17 cellular contexts compared by ENCODE assay signal in the genomic region with DNA sequence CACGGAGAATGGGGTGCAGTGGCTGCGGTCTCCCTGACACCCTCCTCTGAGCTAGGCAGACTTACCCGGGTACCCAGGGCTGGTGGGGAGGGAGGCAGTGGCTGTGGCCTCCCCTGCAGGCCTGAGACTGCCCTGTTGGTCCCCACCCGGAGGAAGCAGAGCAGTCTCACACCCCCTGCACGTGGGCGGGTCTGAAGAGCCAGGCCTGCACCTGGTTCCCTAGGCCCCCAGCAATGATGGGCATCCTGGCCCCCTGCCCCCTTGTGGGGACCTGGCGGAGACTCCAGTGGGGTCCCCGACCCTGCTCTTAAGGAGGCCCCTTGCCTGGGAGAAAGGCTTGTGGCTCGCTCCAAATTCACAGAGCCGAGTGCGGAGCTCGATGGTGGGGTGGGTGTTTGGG. TPM values are rescaled to one million over a fixed set of nuclear protein-coding genes. Genes with fewer than 3 reads are reported as not detected.
DNase-seq lines count a peak whose midpoint lies in the region; ATAC-seq, FAIRE-seq and TF ChIP-seq lines count a peak whose summit lies in the region.
"Had no signal": no experiment of that assay in that cellular context is flagged by ENCODE, and none has a peak within 500 bp of the region (broad histone marks: within the 10 kb centered on the region; RNA-seq: fewer than 3 reads in every experiment).

No MANE protein-coding gene starts in this region.

- H3K23ac ChIP-seq in H1 (ENCODE audit: insufficient read length): no peak overlapping the region

- no peak overlapping the region for H3K4ac ChIP-seq in H1 (replicated peaks; ENCODE audit: insufficient read length, low read depth, low read length)

- H2AFZ ChIP-seq in H1 (ENCODE audit: low read length): no peak overlapping the region

- no peak overlapping the region for H3K4me2 ChIP-seq in H1 (ENCODE audit: insufficient read depth in 1 of 2, low read depth in 2 of 2, low read length in 2 of 2)
- H3K4me2 ChIP-seq: A549; BLaER1 treated with 17β-estradiol and CSF1 and Interleukin-3, amounts not matched to agents 10 nM and 100 nM had no signal

- no peak overlapping the region for H2BK20ac ChIP-seq in H1 (ENCODE audit: low read length)

- POLR2A ChIA-PET in HEK293 (lab: Yijun Ruan, JAX) (no interaction called here), H1 (lab: Charles Lee; ENCODE audit: partially characterized antibody) (interaction anchor here (0.6 to 2.1 kb wide), 4 partner anchors 13 to 551 kb away, joined by 4 to 7 read pairs (median 4); partner anchors contain the start of genes PARVG and PNPLA3)

- H4K91ac ChIP-seq in H1 (replicated peaks; ENCODE audit: insufficient read length, low read length): peak overlapping the region; percentile 83

- peak overlapping the region; percentile 59 for H4K8ac ChIP-seq in H1 (ENCODE audit: extremely low read depth, insufficient read depth, low read length)

- DNase-seq in Right ventricle myocardium inferior (ENCODE audit: missing footprints) (peak; percentile 40), left cardiac atrium (no peak), H1 (ENCODE audit: low read depth in 1 of 2, low spot score in 2 of 2) (no peak), NK-92 (lab: John Stamatoyannopoulos, UW; ENCODE audit: unreplicated experiment) (no peak)
- DNase-seq in activated naive CD4-positive, alpha-beta T cell (lab: John Stamatoyannopoulos, UW): no peak
- DNase-seq: Calu3; CD8-positive, alpha-beta T cell; DMS79 treated with DMSO at 0.1 percent for 48 hours had no signal

- no peak for FAIRE-seq in H1 (lab: Jason Lieb, UNC)
- FAIRE-seq: A549, GM12878, GM19239, H54, K562 had no signal

- no peaks in the 10 kb centered on the region for H3K79me1 ChIP-seq in H1 (ENCODE audit: low read depth, low read length)

- H4K5ac ChIP-seq in H1 (ENCODE audit: insufficient read length, low read depth, low read length): no peak overlapping the region

- no peak overlapping the region for H3K14ac ChIP-seq in H1 (ENCODE audit: insufficient read length)

- 93% methylated on average over 12 of the region's 12 CpGs; no CpG with 5 or more reads in 1 of the 2 experiments for WGBS in H1 (ENCODE audit: extremely low coverage in 1 of 2, insufficient coverage in 1 of 2, insufficient read length in 1 of 2, insufficient replicate concordance in 2 of 2, low coverage in 1 of 2, low lambda C conversion rate in 2 of 2, missing lambda C conversion rate in 1 of 2), 2 experiments

- no peak overlapping the region for H2BK5ac ChIP-seq in H1 (ENCODE audit: low read depth, low read length)

- no peaks in the 10 kb centered on the region for H3K79me2 ChIP-seq in H1 (ENCODE audit: control insufficient read depth in 1 of 2, insufficient read depth in 2 of 2, low read length in 2 of 2)

- no peaks in the 10 kb centered on the region; a peak in 1 of 7 replicates for H3K27me3 ChIP-seq in H1 (replicated peaks in 1 of 4; ENCODE audit: control insufficient read depth in 3 of 4, extremely low read depth in 1 of 4, insufficient read depth in 3 of 4, low read length in 3 of 4)

- intact Hi-C loops in Right ventricle myocardium inferior (cut with DNase I) (no loop called here), left cardiac atrium (cut with DNase I) (no loop called here)

- H3K4me1 ChIP-seq in HEK293 (ENCODE audit: control insufficient read depth, insufficient read depth, low read length) (no peaks in the 10 kb centered on the region), H1 (replicated peaks in 1 of 4; ENCODE audit: control insufficient read depth in 3 of 4, insufficient read depth in 4 of 4, low read length in 3 of 4) (peaks cover under 1 to 9% (median 3%) of the 10 kb centered on the region in 4 experiments; a peak in 6 of 7 replicates)
- H3K4me1 ChIP-seq: A549 had no signal

- H3K56ac ChIP-seq in H1 (replicated peaks; ENCODE audit: insufficient read length, low read depth, low read length): no peak overlapping the region

- TF ChIP-seq CTCF in HEK293 (tag by site-specific recombination; IDR thresholded peaks at IDR 0.05) (no peak), H1 (IDR thresholded peaks at IDR 0.05; ENCODE audit: control extremely low read depth in 1 of 3, insufficient read depth in 1 of 3, low read depth in 1 of 3, low read length in 3 of 3) (no peak)

- no peak for TF ChIP-seq RAD21 in H1 (IDR thresholded peaks at IDR 0.05 in 1 of 2, conservative IDR thresholded peaks at IDR 0.05 in 1 of 2; ENCODE audit: low read depth in 2 of 2, low read length in 2 of 2)

- no peak overlapping the region for H3K9ac ChIP-seq in H1 (replicated peaks in 1 of 4; ENCODE audit: extremely low read depth in 1 of 4, low read depth in 3 of 4, low read length in 3 of 4)
- H3K9ac ChIP-seq: BLaER1 treated with 17β-estradiol and CSF1 and Interleukin-3, amounts not matched to agents 10 nM and 100 nM had no signal

- no peak for ATAC-seq in Right ventricle myocardium inferior
- no peak for ATAC-seq in left cardiac atrium
- ATAC-seq in GM18909 (IDR thresholded peaks at IDR 0.05; ENCODE audit: poor library complexity, unreplicated experiment): no peak
- ATAC-seq: A549; CD8-positive, alpha-beta T cell; GM12878; K562 had no signal

- no peaks in the 10 kb centered on the region for H3K23me2 ChIP-seq in H1 (ENCODE audit: low read depth, low read length)

- H2BK12ac ChIP-seq in H1 (ENCODE audit: low read depth, low read length): peak overlapping the region; percentile 80; the same call in 1 of the 2 replicates

- CTCF ChIA-PET in HEK293 (lab: Yijun Ruan, JAX) (interaction anchor here (1.1 kb wide), 1 partner anchor 278 kb away, joined by 6 read pairs; no protein-coding TSS in a partner anchor), H1 (lab: Charles Lee; ENCODE audit: partially characterized antibody) (interaction anchor here (1.5 to 2.9 kb wide), 3 partner anchors 14 to 82 kb away, joined by 5 to 7 read pairs (median 5); partner anchors contain the start of gene PARVG)

- TF ChIP-seq EP300 in H1 (IDR thresholded peaks at IDR 0.05; ENCODE audit: borderline replicate concordance in 1 of 2, low read depth in 2 of 2, low read length in 2 of 2): no peak

- H3K18ac ChIP-seq in H1 (ENCODE audit: extremely low read depth, low read length): peak overlapping the region; percentile 87; the same call in 1 of the 2 replicates

- no peak overlapping the region for H3K4me3 ChIP-seq in HEK293 (ENCODE audit: low read depth, low read length)
- H3K4me3 ChIP-seq in H1 (ENCODE audit: extremely low read depth in 1 of 4, insufficient read depth in 2 of 4, low read depth in 3 of 4, low read length in 4 of 4): no peak overlapping the region
- H3K4me3 ChIP-seq: A549; BLaER1 treated with 17β-estradiol and CSF1 and Interleukin-3, amounts not matched to agents 10 nM and 100 nM; GM12878; K562 had no signal

- H3K9me3 ChIP-seq in HEK293 (ENCODE audit: control insufficient read depth, insufficient read depth, low read depth, low read length) (no peaks in the 10 kb centered on the region), H1 (ENCODE audit: insufficient read depth in 2 of 2, low read depth in 1 of 2, low read length in 1 of 2) (no peaks in the 10 kb centered on the region)
- H3K9me3 ChIP-seq: A549; BLaER1 treated with 17β-estradiol and CSF1 and Interleukin-3, amounts not matched to agents 10 nM and 100 nM had no signal

- no peaks in the 10 kb centered on the region for H3K36me3 ChIP-seq in HEK293 (ENCODE audit: control insufficient read depth in 2 of 2, insufficient read depth in 1 of 2, low read length in 2 of 2)
- H3K36me3 ChIP-seq in H1 (ENCODE audit: control insufficient read depth in 2 of 4, insufficient read depth in 4 of 4, low read length in 3 of 4): no peaks in the 10 kb centered on the region

- no peaks in the 10 kb centered on the region for H4K20me1 ChIP-seq in H1 (replicated peaks in 1 of 2; ENCODE audit: control insufficient read depth in 1 of 2, insufficient read depth in 2 of 2, low read length in 2 of 2)
- H4K20me1 ChIP-seq: BLaER1 treated with 17β-estradiol and CSF1 and Interleukin-3, amounts not matched to agents 10 nM and 100 nM had no signal

- peak overlapping the region; percentile 7; the same call in 1 of the 2 replicates for H2AK5ac ChIP-seq in H1 (ENCODE audit: low read depth, low read length)

- H2BK120ac ChIP-seq in H1 (replicated peaks; ENCODE audit: low read depth, low read length): no peak overlapping the region

- H3K27ac ChIP-seq in HEK293 (ENCODE audit: extremely low read depth, low read depth, low read length) (no peak overlapping the region), H1 (ENCODE audit: low read depth, low read length) (no peak overlapping the region)
- H3K27ac ChIP-seq: 22Rv1, A549 had no signal

- H2BK15ac ChIP-seq in H1 (ENCODE audit: low read length): no peak overlapping the region; the same call in 1 of the 2 replicates

- no peak for TF ChIP-seq POLR2A in H1 (IDR thresholded peaks at IDR 0.05; ENCODE audit: control extremely low read depth in 1 of 2, low read depth in 2 of 2, low read length in 2 of 2)

TF ChIP-seq in HEK293, 187 proteins besides CTCF, POLR2A, EP300 and RAD21 (continues in another document):
- TF ChIP-seq ZFP3 (tag by site-specific recombination; IDR thresholded peaks at IDR 0.05; ENCODE audit: low read depth) (no peak), EGR2 (tag by site-specific recombination; IDR thresholded peaks at IDR 0.05; ENCODE audit: low read depth) (0 out of 2 replicates have a peak, but pooled peaks have one; percentile 15), GLIS1 (tag by site-specific recombination; IDR thresholded peaks at IDR 0.05) (peak; percentile 80), ZIC2 (tag by site-specific recombination; IDR thresholded peaks at IDR 0.05) (peak; percentile 23; the same call in 1 of the 2 replicates), ZFHX2 (tag by site-specific recombination; conservative IDR thresholded peaks at IDR 0.05) (peak; percentile 54; the same call in 1 of the 2 replicates)

TF ChIP-seq in H1, 55 proteins besides CTCF, POLR2A, EP300 and RAD21 (continues in another document):
- TF ChIP-seq TBP (IDR thresholded peaks at IDR 0.05; ENCODE audit: low read depth, low read length) (no peak), NANOG (IDR thresholded peaks at IDR 0.05; ENCODE audit: insufficient read depth, low read depth, low read length, poor library complexity, severe bottlenecking) (no peak), ZNF274 (IDR thresholded peaks at IDR 0.05; ENCODE audit: borderline replicate concordance, extremely low read depth, low read length) (no peak), GABPA (IDR thresholded peaks at IDR 0.05; ENCODE audit: borderline replicate concordance, insufficient read depth, low read length) (no peak), POU5F1 (IDR thresholded peaks at IDR 0.05; ENCODE audit: low read depth, low read length) (no peak)

RNA-seq across cellular contexts. Expression of gene PARVG, which starts 13.8 kb away (rescaled TPM):
- total RNA-seq in Right ventricle myocardium inferior: 3.1 TPM
- 1 to 10 TPM; 6.0 to 9.5 TPM for total RNA-seq in left cardiac atrium
- total RNA-seq in H1 (2021; fragmentation: NEBNext Ultra II Directional; extraction: Animal tissue kit (Norgen Biotek cat#: 25700)): 0.37 and 0.50 TPM in 2 replicates
- 0.80 and 1.5 TPM in 2 replicates for polyA plus RNA-seq in H1 (2011; rRNA removed)
- 1.7 TPM for polyA plus RNA-seq in H1 (2011; cell fraction: cytosol; rRNA removed)
- 3.1 TPM for polyA plus RNA-seq in H1 (2011; cell fraction: nucleus; rRNA removed)
- 0.17 to 0.80 TPM (median 0.41 TPM) in 4 replicates for polyA plus RNA-seq in H1 (2012, experiment 1 of 2)
- polyA plus RNA-seq in H1 (2012, experiment 2 of 2): 0.45 TPM
- polyA plus RNA-seq in H1 (2013, experiment 1 of 2): 0.95 TPM
- polyA plus RNA-seq in H1 (2013, experiment 2 of 2): 0.42 TPM
- 0.60 and 0.93 TPM in 2 replicates for polyA minus RNA-seq in H1 (2011; rRNA and poly(A)+ RNA removed)
- 0.81 TPM for polyA minus RNA-seq in H1 (2011; cell fraction: cytosol; rRNA and poly(A)+ RNA removed)
- 1.5 TPM for polyA minus RNA-seq in H1 (2011; cell fraction: nucleus; rRNA and poly(A)+ RNA removed)
- total RNA-seq: Calu3 had no signal
- polyA plus RNA-seq: A549, K562 had no signal
